In genomic region chr15:39554746-39555387, GRCh38 we compare ENCODE assay signal across 1 cellular context.
TF ChIP-seq lines count a peak whose summit lies in the region.

No MANE protein-coding gene starts in this region.

TF ChIP-seq in IMR-90, 13 proteins besides CTCF, POLR2A, EP300 and RAD21:
- TF ChIP-seq NFE2L2 (IDR thresholded peaks at IDR 0.05; ENCODE audit: low read depth, low read length) (no peak), ELK1 (IDR thresholded peaks at IDR 0.05; ENCODE audit: borderline replicate concordance, low read depth, low read length) (no peak), RFX5 (IDR thresholded peaks at IDR 0.05; ENCODE audit: low read depth, low read length) (no peak), CEBPB (IDR thresholded peaks at IDR 0.05; ENCODE audit: low read depth, low read length) (no peak), SMC3 (IDR thresholded peaks at IDR 0.05; ENCODE audit: low read depth, low read length) (no peak), MXI1 (IDR thresholded peaks at IDR 0.05; ENCODE audit: borderline replicate concordance, low read depth, low read length) (no peak), RCOR1 (IDR thresholded peaks at IDR 0.05; ENCODE audit: insufficient replicate concordance, low read length) (no peak), USF2 (IDR thresholded peaks at IDR 0.05; ENCODE audit: low read depth, low read length) (no peak), FOS (IDR thresholded peaks at IDR 0.05; ENCODE audit: low read depth, low read length) (no peak), BHLHE40 (IDR thresholded peaks at IDR 0.05; ENCODE audit: low read depth, low read length) (no peak), MAFK (IDR thresholded peaks at IDR 0.05; ENCODE audit: low read depth, low read length) (no peak), MAZ (IDR thresholded peaks at IDR 0.05; ENCODE audit: borderline replicate concordance, low read depth, low read length) (no peak), CHD1 (IDR thresholded peaks at IDR 0.05; ENCODE audit: low read depth, low read length) (no peak)
TF ChIP-seq in IMR-90: peak in this region for 0.
